Comparison of ENCODE assay signal across 20 cellular contexts in the genomic region with DNA sequence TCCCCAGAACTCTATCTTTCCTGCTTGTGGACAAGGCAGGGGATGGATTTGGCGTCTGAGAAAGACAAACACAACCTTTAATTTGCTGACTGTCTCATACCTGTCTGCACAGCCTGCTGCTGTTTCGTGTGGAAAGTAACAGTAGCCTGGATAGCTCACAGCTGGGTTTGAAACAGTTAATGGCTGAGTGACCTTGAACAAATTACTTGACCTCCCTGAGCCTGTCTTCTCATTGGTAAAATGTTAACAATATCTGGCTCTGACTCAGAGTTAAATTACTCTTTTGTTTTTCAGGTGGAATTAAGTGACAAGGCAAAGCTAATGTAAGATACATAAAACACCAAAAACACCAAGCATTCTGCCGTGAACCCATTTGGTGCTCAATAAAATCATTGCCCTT. TPM values are rescaled to one million over a fixed set of nuclear protein-coding genes. Genes with fewer than 3 reads are reported as not detected.
DNase-seq lines count a peak whose midpoint lies in the region; ATAC-seq and TF ChIP-seq lines count a peak whose summit lies in the region.
"Had no signal": no experiment of that assay in that cellular context is flagged by ENCODE, and none has a peak within 500 bp of the region (broad histone marks: within the 10 kb centered on the region; RNA-seq: fewer than 3 reads in every experiment).

No MANE protein-coding gene starts in this region.

- no peak for TF ChIP-seq CTCF in neural crest cell (conservative IDR thresholded peaks at IDR 0.05)

- H3K4me1 Mint-ChIP-seq in dendritic cell treated with granulocyte-macrophage colony-stimulating factor and Interleukin-4, amounts not matched to agents 40 ng/mL and 50 ng/mL, for 4 days (ENCODE audit: low read depth): peaks cover 45% of the 10 kb centered on the region
- peaks cover 63% of the 10 kb centered on the region for H3K4me1 Mint-ChIP-seq in neural crest cell

- no peak overlapping the region for H3K4me3 Mint-ChIP-seq in dendritic cell treated with granulocyte-macrophage colony-stimulating factor and Interleukin-4, amounts not matched to agents 40 ng/mL and 50 ng/mL, for 4 days
- H3K4me3 Mint-ChIP-seq in neural crest cell: peak overlapping the region; percentile 50
- H3K4me3 Mint-ChIP-seq: CD8-positive, alpha-beta memory T cell; central memory CD8-positive, alpha-beta T cell; memory B cell; natural killer cell treated with Interleukin-12 subunit alpha and Interleukin-12 subunit beta and Interleukin-15 and Interleukin-18, amount 100 ng/mL, for 72 hours had no signal

- H3K9me3 Mint-ChIP-seq in dendritic cell treated with granulocyte-macrophage colony-stimulating factor and Interleukin-4, amounts not matched to agents 40 ng/mL and 50 ng/mL, for 4 days: no peaks in the 10 kb centered on the region
- H3K9me3 Mint-ChIP-seq in neural crest cell: no peaks in the 10 kb centered on the region
- H3K9me3 Mint-ChIP-seq: CD8-positive, alpha-beta memory T cell; central memory CD8-positive, alpha-beta T cell; memory B cell; natural killer cell treated with Interleukin-12 subunit alpha and Interleukin-12 subunit beta and Interleukin-15 and Interleukin-18, amount 100 ng/mL, for 72 hours had no signal

- ATAC-seq in GM18520 (IDR thresholded peaks at IDR 0.05; ENCODE audit: unreplicated experiment): no peak
- ATAC-seq: natural killer cell treated with Interleukin-12 subunit alpha and Interleukin-12 subunit beta and Interleukin-15 and Interleukin-18, amount 100 ng/mL, for 72 hours; Right ventricle myocardium inferior had no signal

- no peaks in the 10 kb centered on the region for H3K9me3 ChIP-seq in BLaER1
- H3K9me3 ChIP-seq in HUES6 (ENCODE audit: control insufficient read depth, insufficient read depth, low read depth, low read length): no peaks in the 10 kb centered on the region
- H3K9me3 ChIP-seq: tibial nerve had no signal

- no peaks in the 10 kb centered on the region for H3K27me3 ChIP-seq in BLaER1
- no peaks in the 10 kb centered on the region for H3K27me3 ChIP-seq in HUES6 (ENCODE audit: control insufficient read depth, insufficient read depth, low read length)
- H3K27me3 ChIP-seq: tibial nerve had no signal

- intact Hi-C loops in dendritic cell treated with granulocyte-macrophage colony-stimulating factor and Interleukin-4, amounts not matched to agents 40 ng/mL and 50 ng/mL, for 4 days (cut with micrococcal nuclease): no loop called here

- no peaks in the 10 kb centered on the region for H3K36me3 ChIP-seq in BLaER1
- H3K36me3 ChIP-seq in HUES6 (ENCODE audit: control insufficient read depth, insufficient read depth, low read length): no peaks in the 10 kb centered on the region
- H3K36me3 ChIP-seq: tibial nerve had no signal

- H3K4me3 ChIP-seq in BLaER1: no peak overlapping the region
- H3K4me3 ChIP-seq in HUES6 (ENCODE audit: low read depth, low read length): peak overlapping the region; percentile 30; the same call in 1 of the 2 replicates
- H3K4me3 ChIP-seq: tibial nerve had no signal

- H3K27ac ChIP-seq in BLaER1 (peak overlapping the region; percentile 41), HUES6 (ENCODE audit: low read depth, low read length) (peak overlapping the region; percentile 73; the same call in 1 of the 2 replicates)
- H3K27ac ChIP-seq: tibial nerve had no signal

- no peaks in the 10 kb centered on the region for H3K36me3 Mint-ChIP-seq in dendritic cell treated with granulocyte-macrophage colony-stimulating factor and Interleukin-4, amounts not matched to agents 40 ng/mL and 50 ng/mL, for 4 days (ENCODE audit: low read depth)
- H3K36me3 Mint-ChIP-seq in neural crest cell (ENCODE audit: low read depth): no peaks in the 10 kb centered on the region
- H3K36me3 Mint-ChIP-seq: CD8-positive, alpha-beta memory T cell; memory B cell; natural killer cell treated with Interleukin-12 subunit alpha and Interleukin-12 subunit beta and Interleukin-15 and Interleukin-18, amount 100 ng/mL, for 72 hours had no signal

- no peaks in the 10 kb centered on the region for H4K20me1 ChIP-seq in BLaER1

- peak overlapping the region; percentile 90 for H3K27ac Mint-ChIP-seq in dendritic cell treated with granulocyte-macrophage colony-stimulating factor and Interleukin-4, amounts not matched to agents 40 ng/mL and 50 ng/mL, for 4 days
- peak overlapping the region; percentile 8 for H3K27ac Mint-ChIP-seq in neural crest cell (ENCODE audit: unreplicated experiment)
- H3K27ac Mint-ChIP-seq: memory B cell; natural killer cell treated with Interleukin-12 subunit alpha and Interleukin-12 subunit beta and Interleukin-15 and Interleukin-18, amount 100 ng/mL, for 72 hours had no signal

- H3K27me3 Mint-ChIP-seq in dendritic cell treated with granulocyte-macrophage colony-stimulating factor and Interleukin-4, amounts not matched to agents 40 ng/mL and 50 ng/mL, for 4 days: no peaks in the 10 kb centered on the region
- H3K27me3 Mint-ChIP-seq in neural crest cell (ENCODE audit: low read depth): no peaks in the 10 kb centered on the region
- H3K27me3 Mint-ChIP-seq: CD8-positive, alpha-beta memory T cell; central memory CD8-positive, alpha-beta T cell; memory B cell; natural killer cell treated with Interleukin-12 subunit alpha and Interleukin-12 subunit beta and Interleukin-15 and Interleukin-18, amount 100 ng/mL, for 72 hours had no signal

- DNase-seq in neural crest cell (ENCODE audit: low read depth, low spot score) (no peak), superior temporal gyrus (ENCODE audit: extremely low spot score) (no peak), GM19240 (ENCODE audit: insufficient read length, low spot score) (no peak), NCI-H524 (lab: John Stamatoyannopoulos, UW) (no peak)
- DNase-seq: activated CD4-positive, CD25-positive, alpha-beta regulatory T cell treated with anti-CD3 and anti-CD28 coated beads, Interleukin-2, amount 50 U/mL, for 72 hours; amniotic stem cell; CD8-positive, alpha-beta memory T cell; head of caudate nucleus; NCI-H1930; stimulated activated CD4-positive, alpha-beta T cell treated with anti-CD3 and anti-CD28 coated beads, Interleukin-15, amount 100 ng/mL, for 24 hours; stimulated activated naive CD4-positive, alpha-beta T cell treated with Interleukin-2 at 50 U/mL for 16 hours had no signal

- peak overlapping the region; percentile 23; the same call in 1 of the 2 replicates for H3K4me2 ChIP-seq in BLaER1

- H3K9ac ChIP-seq in BLaER1: no peak overlapping the region
- H3K9ac ChIP-seq in HUES6 (ENCODE audit: low read length): peak overlapping the region; percentile 54

- peaks cover 70% of the 10 kb centered on the region for H3K4me1 ChIP-seq in BLaER1
- peaks cover 73% of the 10 kb centered on the region for H3K4me1 ChIP-seq in HUES6 (ENCODE audit: control insufficient read depth, insufficient read depth, low read length)

RNA-seq across cellular contexts. Expression of a gene that starts 41.1 kb away (rescaled TPM):
- 32.0 and 33.5 TPM in 2 replicates for total RNA-seq in neural crest cell
